In genomic region chr4:38871593-38871992, GRCh38 we compare ENCODE assay signal across 26 cellular contexts. TPM values are rescaled to one million over a fixed set of nuclear protein-coding genes. Genes with fewer than 3 reads are reported as not detected.
DNase-seq lines count a peak whose midpoint lies in the region; ATAC-seq and TF ChIP-seq lines count a peak whose summit lies in the region.
"Had no signal": no experiment of that assay in that cellular context is flagged by ENCODE, and none has a peak within 500 bp of the region (broad histone marks: within the 10 kb centered on the region; RNA-seq: fewer than 3 reads in every experiment).

No MANE protein-coding gene starts in this region.

- 89 to 97% (median 92%) methylated on average over 1 of the region's 1 CpG for WGBS in psoas muscle, 3 donors

- TF ChIP-seq CTCF in fibroblast of mammary gland (conservative IDR thresholded peaks at IDR 0.05; ENCODE audit: control insufficient read depth, insufficient read depth, low read depth, low read length) = no peak
- no peak for TF ChIP-seq CTCF in psoas muscle (IDR thresholded peaks at IDR 0.05)

- no peak overlapping the region for H3K4me3 ChIP-seq in fibroblast of mammary gland (ENCODE audit: control insufficient read depth, low read depth, low read length)
- no peak overlapping the region for H3K4me3 ChIP-seq in psoas muscle
- no peak overlapping the region for H3K4me3 ChIP-seq in MG63
- H3K4me3 ChIP-seq: SK-N-MC had no signal

- ATAC-seq in psoas muscle = no peak
- no peak for ATAC-seq in HG02870 (IDR thresholded peaks at IDR 0.05; ENCODE audit: unreplicated experiment)
- ATAC-seq: activated CD8-positive, alpha-beta T cell treated with anti-CD3 and anti-CD28 coated beads, Interleukin-2, amount 10 ng/mL, durations not matched to agents 7 days and 5 days; left ventricle myocardium superior; naive thymus-derived CD8-positive, alpha-beta T cell had no signal

- intact Hi-C loops in psoas muscle (cut with DNase I) = no loop called here

- H3K36me3 ChIP-seq in psoas muscle (ENCODE audit: insufficient read depth in 1 of 2, low read depth in 1 of 2) (peaks cover 0 to 16% of the 10 kb centered on the region in 2 donors), MG63 (peaks cover 30% of the 10 kb centered on the region)

- H3K9me3 ChIP-seq in psoas muscle (no peaks in the 10 kb centered on the region), MG63 (no peaks in the 10 kb centered on the region)

- H3K27me3 ChIP-seq in psoas muscle (ENCODE audit: insufficient read depth in 3 of 3, low read length in 2 of 3) (no peaks in the 10 kb centered on the region), MG63 (no peaks in the 10 kb centered on the region)

- DNase-seq in DMS53 (lab: John Stamatoyannopoulos, UW) = peak; percentile 59
- no peak for DNase-seq in DMS53 treated with DMSO at 0.1 percent for 48 hours (lab: John Stamatoyannopoulos, UW; ENCODE audit: unreplicated experiment)
- peak; percentile 50 for DNase-seq in fibroblast of mammary gland (ENCODE audit: low read depth)
- DNase-seq in psoas muscle = no peak
- no peak for DNase-seq in MG63
- no peak for DNase-seq in HPDE6-E6E7 (ENCODE audit: extremely low spot score)
- DNase-seq in activated T-cell treated with anti-CD3 and anti-CD28 coated beads, Interleukin-2, amount 50 U/mL, for 48 hours = no peak
- DNase-seq: 8988T; activated CD4-positive, alpha-beta T cell treated with anti-CD3 and anti-CD28 coated beads for 1 hour; activated CD8-positive, alpha-beta T cell treated with anti-CD3 and anti-CD28 coated beads, Interleukin-2, amount 10 ng/mL, durations not matched to agents 7 days and 5 days; activated effector memory CD4-positive, alpha-beta T cell treated with Interleukin-2 at 50 U/mL for 16 hours; aorta; caudate nucleus; CD4-positive, alpha-beta memory T cell; dermis blood vessel endothelial cell; H7; islet precursor cell; KG1; left ventricle myocardium superior; midbrain; naive thymus-derived CD8-positive, alpha-beta T cell; NCI-H1436 treated with DMSO at 0.1 percent for 48 hours; NCI-H2107; occipital lobe had no signal

- H3K27ac ChIP-seq in psoas muscle = peak overlapping the region; percentile 16
- H3K27ac ChIP-seq: SK-N-MC had no signal

- peaks cover 42% of the 10 kb centered on the region for H3K4me1 ChIP-seq in psoas muscle

RNA-seq across cellular contexts. Expression of gene FAM114A1, which starts 4.0 kb away (rescaled TPM):
- total RNA-seq in psoas muscle = 10 to 100 TPM; 11.2 to 20.0 (median 17.5) TPM
- polyA plus RNA-seq in psoas muscle = 10 to 100 TPM in 1 of 3 donors, 1 to 10 TPM in 2; 5.6 to 16.6 (median 8.9) TPM
- total RNA-seq in MG63 (2014; rRNA removed; shearing (Covaris generic); ENCODE audit: low replicate concordance) = 40.7 and 56.7 TPM in 2 replicates
- polyA plus RNA-seq: naive thymus-derived CD8-positive, alpha-beta T cell had no signal

RNA-seq across cellular contexts. Expression of gene TLR6, which starts 15.0 kb away (rescaled TPM):
- total RNA-seq in psoas muscle = 1 to 10 TPM in 3 of 4 donors, under 1 TPM in 1; 0.79 to 1.3 (median 1.2) TPM
- polyA plus RNA-seq in psoas muscle = under 1 TPM; 0.12 to 0.31 (median 0.13) TPM
- total RNA-seq in MG63 (2014; rRNA removed; shearing (Covaris generic); ENCODE audit: low replicate concordance) = 0.82 TPM in 1 of 2 replicates, not detected in the other
- total RNA-seq: H7 had no signal

Comparison
In these comparisons a context has a peak if more than half of its experiments do, and no peak if none do; other contexts are left out.
1. DNase-seq: peak in DMS53 (single experiment) and fibroblast of mammary gland (single experiment); none in DMS53 treated with DMSO at 0.1 percent for 48 hours (single experiment), psoas muscle (0 of 2), MG63 (single experiment), HPDE6-E6E7 (single experiment) and activated T-cell treated with anti-CD3 and anti-CD28 coated beads, Interleukin-2, amount 50 U/mL, for 48 hours (0 of 2).